17 cellular contexts compared by ENCODE assay signal in the genomic region with DNA sequence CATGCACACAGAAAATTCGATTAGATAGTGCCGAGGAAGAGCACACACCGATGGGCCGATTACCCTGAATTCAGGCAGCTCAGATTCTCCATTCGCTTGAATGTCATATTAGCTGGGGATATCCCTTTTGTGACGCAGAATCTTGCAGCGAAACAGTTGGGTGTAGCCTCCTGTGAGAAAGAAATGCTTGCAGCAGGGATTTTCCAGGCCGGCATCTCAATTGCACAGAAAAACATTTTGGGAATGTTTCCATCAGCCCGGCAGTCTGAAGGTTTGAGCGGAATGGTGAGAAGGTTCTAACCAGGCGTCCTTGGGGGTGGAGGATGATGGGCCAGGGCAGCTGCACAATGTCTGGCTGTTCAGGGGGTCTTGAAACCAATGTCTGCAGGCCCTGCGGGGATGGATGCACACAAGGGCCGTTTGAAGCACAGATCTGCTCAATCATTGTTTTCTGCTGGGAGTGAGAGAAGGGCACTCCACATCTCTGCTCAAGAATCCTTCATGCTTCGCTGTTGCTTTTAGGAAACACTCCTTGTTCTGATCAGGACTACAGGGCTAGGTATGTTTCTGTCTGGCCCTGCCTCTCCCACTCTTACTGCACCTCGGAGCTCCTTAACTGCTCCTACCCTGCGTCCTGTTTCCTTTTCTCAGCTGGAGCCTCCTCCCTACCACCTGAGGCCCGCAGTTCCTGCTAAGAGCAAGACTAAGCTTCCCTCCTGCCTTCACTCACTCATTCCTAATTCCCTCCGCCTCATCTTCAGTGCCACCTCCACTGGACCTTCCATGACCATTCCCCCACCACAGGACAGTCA.
DNase-seq lines count a peak whose midpoint lies in the region; ATAC-seq, FAIRE-seq and TF ChIP-seq lines count a peak whose summit lies in the region.
"Had no signal": no experiment of that assay in that cellular context is flagged by ENCODE, and none has a peak within 500 bp of the region (broad histone marks: within the 10 kb centered on the region; RNA-seq: fewer than 3 reads in every experiment).

No MANE protein-coding gene starts in this region.

- H3K4me3 Mint-ChIP-seq in GM23338 (no peak overlapping the region; the same call in 2 of the 3 replicates), brain (peak overlapping the region in 3 of 5 experiments; percentile 4 to 20 (median 8))
- H3K4me3 Mint-ChIP-seq: activated naive CD8-positive, alpha-beta T cell treated with anti-CD3 and anti-CD28 coated beads, Interleukin-2, amount 10 ng/mL, durations not matched to agents 7 days and 5 days had no signal

- TF ChIP-seq CTCF in GM23338 (conservative IDR thresholded peaks at IDR 0.05; ENCODE audit: low read depth in 2 of 2): no peak
- TF ChIP-seq CTCF in brain (conservative IDR thresholded peaks at IDR 0.05): no peak
- TF ChIP-seq CTCF in smooth muscle cell (IDR thresholded peaks at IDR 0.05; ENCODE audit: borderline replicate concordance, insufficient read depth, poor library complexity, severe bottlenecking): no peak
- no peak for TF ChIP-seq CTCF in dorsolateral prefrontal cortex (IDR thresholded peaks at IDR 0.05 in 54 of 56, conservative IDR thresholded peaks at IDR 0.05 in 2 of 56; ENCODE audit: low read depth in 1 of 56, partially characterized antibody in 56 of 56)

- H3K4me2 ChIP-seq in GM23338 (no peak overlapping the region), smooth muscle cell (no peak overlapping the region)

- H3K27ac Mint-ChIP-seq in GM23338 (peak overlapping the region; percentile 36), brain (peak overlapping the region; percentile 5 to 93 (median 56))
- H3K27ac Mint-ChIP-seq: activated naive CD8-positive, alpha-beta T cell treated with anti-CD3 and anti-CD28 coated beads, Interleukin-2, amount 10 ng/mL, durations not matched to agents 7 days and 5 days; IgD-negative memory B cell had no signal

- H2AFZ ChIP-seq in GM23338 (no peak overlapping the region), smooth muscle cell (ENCODE audit: low read depth) (no peak overlapping the region)

- H3K27me3 Mint-ChIP-seq in GM23338 (ENCODE audit: insufficient read depth, low read depth, poor library complexity) (peaks cover 13% of the 10 kb centered on the region), brain (no peaks in the 10 kb centered on the region)
- H3K27me3 Mint-ChIP-seq: activated naive CD8-positive, alpha-beta T cell treated with anti-CD3 and anti-CD28 coated beads, Interleukin-2, amount 10 ng/mL, durations not matched to agents 7 days and 5 days; IgD-negative memory B cell had no signal

- no peak for FAIRE-seq in urothelium cell line (lab: Jason Lieb, UNC)

- H3K4me1 ChIP-seq in GM23338 (ENCODE audit: insufficient read depth): peaks cover 23% of the 10 kb centered on the region
- peaks cover 7% of the 10 kb centered on the region for H3K4me1 ChIP-seq in smooth muscle cell (ENCODE audit: low read depth)
- H3K4me1 ChIP-seq: psoas muscle had no signal

- H3K4me1 Mint-ChIP-seq in GM23338 (peaks cover 47% of the 10 kb centered on the region), brain (peaks cover 85% of the 10 kb centered on the region)

- peaks cover 99% of the 10 kb centered on the region for H3K79me2 ChIP-seq in GM23338 (replicated peaks; ENCODE audit: insufficient read depth)
- H3K79me2 ChIP-seq in smooth muscle cell (ENCODE audit: low read depth): peaks cover 88% of the 10 kb centered on the region

- intact Hi-C loops in dorsolateral prefrontal cortex (cut with DNase I): no loop called here

- DNase-seq in GM23338 (ENCODE audit: low spot score): no peak
- DNase-seq in left kidney (ENCODE audit: low read depth, low spot score): peak; percentile 46
- DNase-seq in smooth muscle cell (lab: John Stamatoyannopoulos, UW; ENCODE audit: unreplicated experiment): no peak
- DNase-seq in T-helper 2 cell: no peak
- DNase-seq in dorsolateral prefrontal cortex: no peak
- DNase-seq in urothelium cell line (ENCODE audit: low spot score): no peak
- DNase-seq: activated naive CD8-positive, alpha-beta T cell treated with anti-CD3 and anti-CD28 coated beads, Interleukin-2, amount 10 ng/mL, durations not matched to agents 7 days and 5 days; effector CD4-positive, alpha-beta T cell; NCI-H1436 treated with DMSO at 0.1 percent for 48 hours; NCI-H526 treated with DMSO at 0.1 percent for 48 hours; psoas muscle; Right ventricle myocardium superior; stimulated activated naive CD8-positive, alpha-beta T cell treated with anti-CD3 and anti-CD28 coated beads, Interleukin-15, Interleukin-2, amounts not matched to agents 100 U/mL and 50 U/mL, for 24 hours had no signal

- no peaks in the 10 kb centered on the region for H3K27me3 ChIP-seq in GM23338 (ENCODE audit: insufficient read depth)
- H3K27me3 ChIP-seq in smooth muscle cell (ENCODE audit: low read depth): no peaks in the 10 kb centered on the region
- no peaks in the 10 kb centered on the region for H3K27me3 ChIP-seq in dorsolateral prefrontal cortex

- H3K9me3 ChIP-seq in smooth muscle cell (replicated peaks; ENCODE audit: low read depth): no peaks in the 10 kb centered on the region
- H3K9me3 ChIP-seq: psoas muscle had no signal

- H3K9ac ChIP-seq in smooth muscle cell (ENCODE audit: low read depth): no peak overlapping the region

- no peaks in the 10 kb centered on the region for H3K9me2 ChIP-seq in GM23338 (ENCODE audit: insufficient read depth)

- H3K4me3 ChIP-seq in GM23338 (no peak overlapping the region), smooth muscle cell (no peak overlapping the region), dorsolateral prefrontal cortex (peak overlapping the region in 15 of 59 donors; percentile 1 to 30 (median 22))
- H3K4me3 ChIP-seq: psoas muscle had no signal

- H3F3A ChIP-seq in GM23338 (replicated peaks; ENCODE audit: low read depth) (0 out of 2 replicates have a peak, but pooled peaks cover 3% of the 10 kb centered on the region), smooth muscle cell (ENCODE audit: low read depth) (no peaks in the 10 kb centered on the region)

- no peaks in the 10 kb centered on the region for H3K9me3 Mint-ChIP-seq in GM23338
- H3K9me3 Mint-ChIP-seq in brain: peaks cover 0 to 2% (median 0%) of the 10 kb centered on the region in 5 experiments
- H3K9me3 Mint-ChIP-seq: activated naive CD8-positive, alpha-beta T cell treated with anti-CD3 and anti-CD28 coated beads, Interleukin-2, amount 10 ng/mL, durations not matched to agents 7 days and 5 days; IgD-negative memory B cell had no signal

- H3K36me3 ChIP-seq in GM23338 (ENCODE audit: insufficient read depth): no peaks in the 10 kb centered on the region
- H3K36me3 ChIP-seq in smooth muscle cell (ENCODE audit: low read depth): no peaks in the 10 kb centered on the region

- H3K27ac ChIP-seq in GM23338 (ENCODE audit: low read depth) (peak overlapping the region; percentile 39; the same call in 1 of the 2 replicates), smooth muscle cell (ENCODE audit: low read depth) (peak overlapping the region; percentile 32), dorsolateral prefrontal cortex (peak overlapping the region in 3 of 59 donors; percentile 2 to 18 (median 10))
- H3K27ac ChIP-seq: psoas muscle, VCaP had no signal

- peaks cover 3% of the 10 kb centered on the region; the same call in 1 of the 3 replicates for H3K36me3 Mint-ChIP-seq in GM23338 (ENCODE audit: low read depth)
- H3K36me3 Mint-ChIP-seq in brain: peaks cover 20% of the 10 kb centered on the region
- H3K36me3 Mint-ChIP-seq: activated naive CD8-positive, alpha-beta T cell treated with anti-CD3 and anti-CD28 coated beads, Interleukin-2, amount 10 ng/mL, durations not matched to agents 7 days and 5 days had no signal

- 78% methylated on average over 18 of the region's 18 CpGs for WGBS in smooth muscle cell (ENCODE audit: low lambda C conversion rate)

- H4K20me1 ChIP-seq in GM23338 (replicated peaks; ENCODE audit: insufficient read depth) (peaks cover 54% of the 10 kb centered on the region), smooth muscle cell (ENCODE audit: low read depth) (peaks cover 95% of the 10 kb centered on the region)

- ATAC-seq in GM23338: peak; percentile 61
- no peak for ATAC-seq in GM19351 (IDR thresholded peaks at IDR 0.05; ENCODE audit: unreplicated experiment)
- ATAC-seq: psoas muscle; stimulated activated naive CD8-positive, alpha-beta T cell treated with anti-CD3 and anti-CD28 coated beads, Interleukin-15, Interleukin-2, amounts not matched to agents 100 U/mL and 50 U/mL, for 24 hours had no signal

TF ChIP-seq in GM23338, 12 proteins besides CTCF, POLR2A, EP300 and RAD21 (continues in another document):
- no peak for TF ChIP-seq REST (IDR thresholded peaks at IDR 0.05; ENCODE audit: unreplicated experiment)
- no peak for TF ChIP-seq STAT1 (IDR thresholded peaks at IDR 0.05; ENCODE audit: unreplicated experiment)
- TF ChIP-seq POLR2AphosphoS5 (IDR thresholded peaks at IDR 0.05; ENCODE audit: low read depth): no peak
- TF ChIP-seq EZH2 (IDR thresholded peaks at IDR 0.05; ENCODE audit: low read depth, unreplicated experiment): no peak
- TF ChIP-seq ZNF331 (CRISPR knock-in tag; IDR thresholded peaks at IDR 0.05; ENCODE audit: low read depth): no peak
- TF ChIP-seq ZNF114 (CRISPR knock-in tag; IDR thresholded peaks at IDR 0.05): no peak
